Comparison of ENCODE assay signal across 10 cellular contexts in the genomic region with DNA sequence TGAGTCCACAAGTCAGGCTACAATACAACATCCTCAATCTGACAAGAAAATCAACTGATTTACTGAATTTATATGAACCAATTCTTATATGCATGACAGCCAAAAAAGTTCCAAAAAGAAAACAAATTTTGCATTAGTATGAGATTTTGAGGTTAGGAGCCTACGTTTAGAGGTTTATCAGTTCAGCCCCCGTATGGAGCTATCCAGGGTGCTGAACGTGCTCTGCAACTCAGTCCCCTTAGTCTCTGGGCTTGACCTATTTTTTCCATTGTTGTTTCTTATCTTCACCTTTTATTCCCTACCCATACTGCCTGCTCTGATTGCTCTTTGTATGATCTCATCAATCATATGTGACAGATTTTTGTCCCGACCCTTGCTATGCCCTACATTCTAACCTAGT.
DNase-seq lines count a peak whose midpoint lies in the region; ATAC-seq and TF ChIP-seq lines count a peak whose summit lies in the region.
"Had no signal": no experiment of that assay in that cellular context is flagged by ENCODE, and none has a peak within 500 bp of the region (broad histone marks: within the 10 kb centered on the region; RNA-seq: fewer than 3 reads in every experiment).

No MANE protein-coding gene starts in this region.

- TF ChIP-seq POLR2A in esophagus squamous epithelium (IDR thresholded peaks at IDR 0.05), result no peak

- no peak overlapping the region for H3K27ac ChIP-seq in esophagus squamous epithelium
- H3K27ac ChIP-seq: pancreas had no signal

- CTCF ChIA-PET in Calu3 (lab: Charles Lee), result interaction anchor here (0.6 kb wide), 1 partner anchor 31 kb away, joined by 5 read pairs; no protein-coding TSS in a partner anchor
- CTCF ChIA-PET in activated CD4-positive, alpha-beta T cell treated with anti-CD3 and anti-CD28 coated beads, Interleukin-2, amount 10 ng/mL, durations not matched to agents 7 days and 5 days (lab: Charles Lee), result no interaction called here

- no peaks in the 10 kb centered on the region for H3K9me3 ChIP-seq in esophagus squamous epithelium
- H3K9me3 ChIP-seq: pancreas had no signal

- POLR2A ChIA-PET in activated CD4-positive, alpha-beta T cell treated with anti-CD3 and anti-CD28 coated beads, Interleukin-2, amount 10 ng/mL, durations not matched to agents 7 days and 5 days (lab: Charles Lee), result no interaction called here

- no peak overlapping the region for H3K27ac Mint-ChIP-seq in Calu3 (ENCODE audit: unreplicated experiment)
- H3K27ac Mint-ChIP-seq in activated CD4-positive, alpha-beta T cell treated with anti-CD3 and anti-CD28 coated beads, Interleukin-2, amount 10 ng/mL, durations not matched to agents 7 days and 5 days, result no peak overlapping the region

- no peak overlapping the region for H3K4me3 Mint-ChIP-seq in Calu3 (ENCODE audit: low read depth, unreplicated experiment)
- H3K4me3 Mint-ChIP-seq in activated CD4-positive, alpha-beta T cell treated with anti-CD3 and anti-CD28 coated beads, Interleukin-2, amount 10 ng/mL, durations not matched to agents 7 days and 5 days, result no peak overlapping the region

- WGBS in esophagus squamous epithelium, 2 donors, result 4 to 6% methylated on average over 4 of the region's 4 CpGs

- H3K9me3 Mint-ChIP-seq in Calu3 (ENCODE audit: low read depth, unreplicated experiment), result no peaks in the 10 kb centered on the region
- peaks cover 2% of the 10 kb centered on the region for H3K9me3 Mint-ChIP-seq in activated CD4-positive, alpha-beta T cell treated with anti-CD3 and anti-CD28 coated beads, Interleukin-2, amount 10 ng/mL, durations not matched to agents 7 days and 5 days

- no peaks in the 10 kb centered on the region for H3K4me1 ChIP-seq in esophagus squamous epithelium
- H3K4me1 ChIP-seq: pancreas had no signal

- no TSS peak for BruUV-seq in Calu3 (replicated peaks; lab: Mats Ljungman, UMichigan)

- no peaks in the 10 kb centered on the region for H3K27me3 ChIP-seq in esophagus squamous epithelium
- H3K27me3 ChIP-seq: pancreas had no signal

- no peak for TF ChIP-seq CTCF in Calu3 (IDR thresholded peaks at IDR 0.05; ENCODE audit: unreplicated experiment)
- TF ChIP-seq CTCF in esophagus squamous epithelium (IDR thresholded peaks at IDR 0.05), result no peak

- no peaks in the 10 kb centered on the region for H3K36me3 ChIP-seq in esophagus squamous epithelium
- H3K36me3 ChIP-seq: pancreas had no signal

- DNase-seq in Calu3 (peak; percentile 31), iPS-NIHi7 (ENCODE audit: extremely low spot score) (peak; percentile 73), OCI-M2 (lab: John Stamatoyannopoulos, UW; ENCODE audit: unreplicated experiment) (no peak), pons (ENCODE audit: low spot score) (no peak), esophagus squamous epithelium (lab: John Stamatoyannopoulos, UW) (no peak), occipital lobe (lab: John Stamatoyannopoulos, UW) (no peak)
- DNase-seq in activated CD4-positive, alpha-beta T cell treated with anti-CD3 and anti-CD28 coated beads, Interleukin-2, amount 10 ng/mL, durations not matched to agents 7 days and 5 days, result peak; percentile 52
- DNase-seq: GF-D8 had no signal

- no peak overlapping the region for H3K4me3 ChIP-seq in esophagus squamous epithelium
- H3K4me3 ChIP-seq: pancreas had no signal

- H3K27me3 Mint-ChIP-seq in Calu3 (ENCODE audit: unreplicated experiment), result peaks cover 17% of the 10 kb centered on the region
- no peaks in the 10 kb centered on the region for H3K27me3 Mint-ChIP-seq in activated CD4-positive, alpha-beta T cell treated with anti-CD3 and anti-CD28 coated beads, Interleukin-2, amount 10 ng/mL, durations not matched to agents 7 days and 5 days

- ATAC-seq in HG03432 (IDR thresholded peaks at IDR 0.05; ENCODE audit: unreplicated experiment), result peak; percentile 62

- intact Hi-C loops in Calu3 (cut with micrococcal nuclease; ENCODE audit: unreplicated experiment), result no loop called here
- intact Hi-C loops in esophagus squamous epithelium (cut with DNase I), result no loop called here

- no peaks in the 10 kb centered on the region for H3K36me3 Mint-ChIP-seq in Calu3 (ENCODE audit: insufficient read depth, unreplicated experiment)
- no peaks in the 10 kb centered on the region for H3K36me3 Mint-ChIP-seq in activated CD4-positive, alpha-beta T cell treated with anti-CD3 and anti-CD28 coated beads, Interleukin-2, amount 10 ng/mL, durations not matched to agents 7 days and 5 days (ENCODE audit: low read depth)

- no peaks in the 10 kb centered on the region for H3K4me1 Mint-ChIP-seq in Calu3 (ENCODE audit: low read depth, unreplicated experiment)
- H3K4me1 Mint-ChIP-seq in activated CD4-positive, alpha-beta T cell treated with anti-CD3 and anti-CD28 coated beads, Interleukin-2, amount 10 ng/mL, durations not matched to agents 7 days and 5 days, result no peaks in the 10 kb centered on the region

Comparison
In these comparisons a context has a peak if more than half of its experiments do, and no peak if none do; other contexts are left out.
1. DNase-seq: peak in Calu3 (single experiment), activated CD4-positive, alpha-beta T cell treated with anti-CD3 and anti-CD28 coated beads, Interleukin-2, amount 10 ng/mL, durations not matched to agents 7 days and 5 days (single experiment) and iPS-NIHi7 (single experiment); none in OCI-M2 (single experiment), pons (single experiment), esophagus squamous epithelium (single experiment) and occipital lobe (single experiment).